ENCODE assay signal across 9 cellular contexts in genomic region chr1:153404768-153405167, GRCh38. TPM values are rescaled to one million over a fixed set of nuclear protein-coding genes. Genes with fewer than 3 reads are reported as not detected.
DNase-seq lines count a peak whose midpoint lies in the region; ATAC-seq, FAIRE-seq and TF ChIP-seq lines count a peak whose summit lies in the region.
"Had no signal": no experiment of that assay in that cellular context is flagged by ENCODE, and none has a peak within 500 bp of the region (broad histone marks: within the 10 kb centered on the region; RNA-seq: fewer than 3 reads in every experiment).

No MANE protein-coding gene starts in this region.

- no peak overlapping the region for H3K4me3 Mint-ChIP-seq in activated naive CD8-positive, alpha-beta T cell treated with anti-CD3 and anti-CD28 coated beads, Interleukin-2, amount 50 U/mL, for 24 hours

- no peaks in the 10 kb centered on the region for H3K36me3 Mint-ChIP-seq in activated naive CD8-positive, alpha-beta T cell treated with anti-CD3 and anti-CD28 coated beads, Interleukin-2, amount 50 U/mL, for 24 hours (ENCODE audit: low read depth)

- H3K4me1 ChIP-seq in kidney (ENCODE audit: control insufficient read depth in 1 of 2, insufficient read depth in 1 of 2, low read depth in 1 of 2, low read length in 2 of 2), result no peaks in the 10 kb centered on the region

- peaks cover 9% of the 10 kb centered on the region for H3K27me3 Mint-ChIP-seq in activated naive CD8-positive, alpha-beta T cell treated with anti-CD3 and anti-CD28 coated beads, Interleukin-2, amount 50 U/mL, for 24 hours

- no peaks in the 10 kb centered on the region for H3K9me3 ChIP-seq in kidney (ENCODE audit: control insufficient read depth in 1 of 2, low read length in 2 of 2)

- H3K9ac ChIP-seq in kidney (ENCODE audit: low read length in 2 of 2), result no peak overlapping the region

- H3K27ac ChIP-seq in kidney (ENCODE audit: low read depth in 2 of 2, low read length in 2 of 2), result no peak overlapping the region

- intact Hi-C loops in kidney (cut with DNase I), result no loop called here

- H3K4me1 Mint-ChIP-seq in activated naive CD8-positive, alpha-beta T cell treated with anti-CD3 and anti-CD28 coated beads, Interleukin-2, amount 50 U/mL, for 24 hours, result peaks cover 2% of the 10 kb centered on the region

- ATAC-seq in activated naive CD8-positive, alpha-beta T cell treated with anti-CD3 and anti-CD28 coated beads, Interleukin-2, amount 50 U/mL, for 24 hours, result no peak
- no peak for ATAC-seq in HG03469 (IDR thresholded peaks at IDR 0.05; ENCODE audit: unreplicated experiment)

- peaks cover 3% of the 10 kb centered on the region for H3K9me3 Mint-ChIP-seq in activated naive CD8-positive, alpha-beta T cell treated with anti-CD3 and anti-CD28 coated beads, Interleukin-2, amount 50 U/mL, for 24 hours

- H3K4me3 ChIP-seq in kidney (ENCODE audit: low read length in 2 of 2), result no peak overlapping the region

- no peaks in the 10 kb centered on the region for H3K36me3 ChIP-seq in kidney (ENCODE audit: control insufficient read depth in 1 of 2, insufficient read depth in 2 of 2, low read length in 2 of 2)

- TF ChIP-seq CTCF in kidney (IDR thresholded peaks at IDR 0.05; ENCODE audit: borderline replicate concordance, extremely low read depth, insufficient read depth), result peak; percentile 35

- no peak overlapping the region for H3K27ac Mint-ChIP-seq in activated naive CD8-positive, alpha-beta T cell treated with anti-CD3 and anti-CD28 coated beads, Interleukin-2, amount 50 U/mL, for 24 hours

- FAIRE-seq in kidney (lab: Jason Lieb, UNC), result no peak
- FAIRE-seq: colon had no signal

- DNase-seq in activated gamma-delta T cell treated with Interleukin-2 at 50 U/mL for 16 hours, result peak; percentile 37
- no peak for DNase-seq in activated gamma-delta T cell (lab: John Stamatoyannopoulos, UW)
- peak; percentile 41 for DNase-seq in SKM-1 (lab: John Stamatoyannopoulos, UW; ENCODE audit: unreplicated experiment)
- DNase-seq in activated naive CD8-positive, alpha-beta T cell treated with anti-CD3 and anti-CD28 coated beads, Interleukin-2, amount 50 U/mL, for 24 hours, result peak; percentile 65
- no peak for DNase-seq in kidney
- DNase-seq in stimulated activated CD8-positive, alpha-beta memory T cell treated with anti-CD3 and anti-CD28 coated beads, Interleukin-15, amount 100 ng/mL, for 4 hours (ENCODE audit: low read depth in 2 of 2), result peak; percentile 7 to 18
- DNase-seq in AG20443 (ENCODE audit: low spot score), result no peak

RNA-seq across cellular contexts. Expression of gene S100A7A, which starts 11.6 kb away (rescaled TPM):
- total RNA-seq in kidney, result not detected
- not detected for polyA plus RNA-seq in kidney (ENCODE audit: insufficient read depth, low read depth, low replicate concordance)

RNA-seq across cellular contexts. Expression of gene S100A8, which starts 13.9 kb away (rescaled TPM):
- total RNA-seq in kidney, result 60.9 TPM
- 17.5 TPM for polyA plus RNA-seq in kidney (ENCODE audit: insufficient read depth, low read depth, low replicate concordance)

RNA-seq across cellular contexts. Expression of gene S100A12, which starts 29.3 kb away (rescaled TPM):
- total RNA-seq in kidney, result 1.3 TPM
- 2.7 TPM for polyA plus RNA-seq in kidney (ENCODE audit: insufficient read depth, low read depth, low replicate concordance)

RNA-seq across cellular contexts. Expression of gene S100A9, which starts 47.1 kb away (rescaled TPM):
- 271 TPM for total RNA-seq in kidney
- polyA plus RNA-seq in kidney (ENCODE audit: insufficient read depth, low read depth, low replicate concordance), result 41.9 TPM

RNA-seq across cellular contexts. Expression of gene S100A7, which starts 55.7 kb away (rescaled TPM):
- not detected for total RNA-seq in kidney
- not detected for polyA plus RNA-seq in kidney (ENCODE audit: insufficient read depth, low read depth, low replicate concordance)

Comparison
In these comparisons a context has a peak if more than half of its experiments do, and no peak if none do; other contexts are left out.
1. DNase-seq: peak in activated gamma-delta T cell treated with Interleukin-2 at 50 U/mL for 16 hours (single experiment), SKM-1 (single experiment), activated naive CD8-positive, alpha-beta T cell treated with anti-CD3 and anti-CD28 coated beads, Interleukin-2, amount 50 U/mL, for 24 hours (single experiment) and stimulated activated CD8-positive, alpha-beta memory T cell treated with anti-CD3 and anti-CD28 coated beads, Interleukin-15, amount 100 ng/mL, for 4 hours (2 of 2); none in activated gamma-delta T cell (single experiment), kidney (single experiment) and AG20443 (single experiment).